ENCODE assay signal across 18 cellular contexts in the genomic region with DNA sequence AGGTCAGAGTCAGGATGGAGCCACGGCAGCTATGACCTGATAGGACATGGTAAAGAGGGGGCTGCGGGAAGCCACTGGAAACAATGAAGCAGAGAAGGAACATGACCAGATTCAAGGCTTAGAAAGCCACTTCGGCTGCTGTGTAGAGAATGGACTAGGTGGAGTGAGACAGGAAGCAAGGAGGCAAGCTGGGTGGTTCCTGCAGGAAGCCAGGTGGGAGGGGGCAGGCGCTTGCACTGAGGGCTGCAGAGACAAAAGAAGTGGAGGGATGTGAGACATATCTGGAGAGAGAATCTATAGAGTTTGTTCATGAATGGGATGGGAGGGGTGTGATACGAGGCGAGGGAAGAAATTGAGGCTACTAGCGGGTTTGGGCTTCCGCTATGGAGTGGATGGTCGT. TPM values are rescaled to one million over a fixed set of nuclear protein-coding genes. Genes with fewer than 3 reads are reported as not detected.
A peak's percentile ranks its signal among the peaks of the same experiment; 100 is the strongest.
DNase-seq lines count a peak whose midpoint lies in the region; ATAC-seq and TF ChIP-seq lines count a peak whose summit lies in the region.
"Had no signal": no experiment of that assay in that cellular context is flagged by ENCODE, and none has a peak within 500 bp of the region (broad histone marks: within the 10 kb centered on the region; RNA-seq: fewer than 3 reads in every experiment).

No MANE protein-coding gene starts in this region.

- peaks cover 0 to 19% of the 10 kb centered on the region in 2 donors for H3K4me1 ChIP-seq in naive thymus-derived CD4-positive, alpha-beta T cell (ENCODE audit: control insufficient read depth in 2 of 2, insufficient read depth in 2 of 2, low read length in 2 of 2)
- H3K4me1 ChIP-seq in thyroid gland, result no peaks in the 10 kb centered on the region

- intact Hi-C loops in activated B cell treated with CpG ODN at 0.5 μM for 24 hours (cut with micrococcal nuclease) (no loop called here), Right ventricle myocardium inferior (cut with DNase I) (no loop called here), thyroid gland (cut with DNase I) (no loop called here)
- intact Hi-C loops in naive thymus-derived CD4-positive, alpha-beta T cell (cut with micrococcal nuclease), result no loop called here

- CTCF ChIA-PET in activated naive CD4-positive, alpha-beta T cell treated with anti-CD3 and anti-CD28 coated beads, Interleukin-2, amount 10 ng/mL, durations not matched to agents 7 days and 5 days (lab: Charles Lee), result interaction anchor here (1.0 kb wide), 2 partner anchors 19 to 27 kb away, joined by 3 read pairs; no protein-coding TSS in a partner anchor
- CTCF ChIA-PET in activated B cell treated with CpG ODN at 0.5 μM for 24 hours (lab: Charles Lee), result interaction anchor here (0.6 kb wide), 1 partner anchor 11 kb away, joined by 4 read pairs; no protein-coding TSS in a partner anchor
- CTCF ChIA-PET in naive thymus-derived CD4-positive, alpha-beta T cell (lab: Charles Lee), result interaction anchor here (0.9 kb wide), 1 partner anchor 19 kb away, joined by 4 read pairs; no protein-coding TSS in a partner anchor

- peaks cover 5% of the 10 kb centered on the region for H3K9me3 ChIP-seq in KOPT-K1 (ENCODE audit: insufficient read depth, low read length, poor library complexity, severe bottlenecking)
- no peaks in the 10 kb centered on the region for H3K9me3 ChIP-seq in naive thymus-derived CD4-positive, alpha-beta T cell (ENCODE audit: control insufficient read depth in 2 of 3, low read length in 3 of 3)
- H3K9me3 ChIP-seq in thyroid gland, result no peaks in the 10 kb centered on the region

- H3K27ac ChIP-seq in KOPT-K1 (ENCODE audit: low read depth, low read length, poor library complexity, severe bottlenecking) (peak overlapping the region; percentile 6), thyroid gland (no peak overlapping the region)
- no peak overlapping the region for H3K27ac ChIP-seq in naive thymus-derived CD4-positive, alpha-beta T cell (ENCODE audit: low read depth, low read length)

- POLR2A ChIA-PET in activated B cell treated with CpG ODN at 0.5 μM for 24 hours (lab: Charles Lee), result no interaction called here
- POLR2A ChIA-PET in naive thymus-derived CD4-positive, alpha-beta T cell (lab: Charles Lee), result interaction anchor here (0.6 kb wide), 1 partner anchor 43 kb away, joined by 3 read pairs; no protein-coding TSS in a partner anchor

- ATAC-seq in activated B cell treated with CpG ODN at 0.5 μM for 24 hours (ENCODE audit: low read depth), result no peak
- peak; percentile 27 for ATAC-seq in naive thymus-derived CD4-positive, alpha-beta T cell
- ATAC-seq in Right ventricle myocardium inferior, result no peak

- peak overlapping the region; percentile 2 for H3K4me3 ChIP-seq in naive thymus-derived CD4-positive, alpha-beta T cell (ENCODE audit: low read length)
- H3K4me3 ChIP-seq in thyroid gland (replicated peaks in 1 of 3) (no peak overlapping the region), H7 (ENCODE audit: insufficient read depth, low read depth, low read length) (no peak overlapping the region)

- H3K9me3 Mint-ChIP-seq in activated naive CD4-positive, alpha-beta T cell treated with anti-CD3 and anti-CD28 coated beads, Interleukin-2, amount 10 ng/mL, durations not matched to agents 7 days and 5 days, result peaks cover 12% of the 10 kb centered on the region
- H3K9me3 Mint-ChIP-seq in activated B cell treated with CpG ODN at 0.5 μM for 24 hours, result no peaks in the 10 kb centered on the region
- peaks cover 0 to 8% (median 0%) of the 10 kb centered on the region in 11 donors for H3K9me3 Mint-ChIP-seq in naive thymus-derived CD4-positive, alpha-beta T cell

- DNase-seq in activated naive CD4-positive, alpha-beta T cell treated with anti-CD3 and anti-CD28 coated beads, Interleukin-2, amount 10 ng/mL, durations not matched to agents 7 days and 5 days, result peak; percentile 38
- DNase-seq in activated naive CD4-positive, alpha-beta T cell treated with anti-CD3 and anti-CD28 coated beads, Interleukin-2, amount 50 U/mL, for 16 hours, result no peak
- DNase-seq in activated B cell treated with CpG ODN at 0.5 μM for 24 hours (no peak), Right ventricle myocardium inferior (ENCODE audit: missing footprints) (no peak), thyroid gland (no peak), H7 (no peak)
- DNase-seq in naive thymus-derived CD4-positive, alpha-beta T cell, result peak in 1 of 9 donors; percentile 22
- DNase-seq: DMS79, HCEC 1CT, MV-4-11, NCI-H1417, NCI-H1930, NCI-H446, NCI-H69, SIG-M5 had no signal

- peaks cover 22% of the 10 kb centered on the region for H3K4me1 Mint-ChIP-seq in activated naive CD4-positive, alpha-beta T cell treated with anti-CD3 and anti-CD28 coated beads, Interleukin-2, amount 10 ng/mL, durations not matched to agents 7 days and 5 days
- peaks cover 9% of the 10 kb centered on the region for H3K4me1 Mint-ChIP-seq in activated B cell treated with CpG ODN at 0.5 μM for 24 hours
- H3K4me1 Mint-ChIP-seq in naive thymus-derived CD4-positive, alpha-beta T cell, result peaks cover 8 to 39% (median 26%) of the 10 kb centered on the region in 7 donors

- WGBS in thyroid gland, 2 donors, result 84 to 85% methylated on average over 9 of the region's 9 CpGs

- peaks cover 14% of the 10 kb centered on the region for H3K27me3 Mint-ChIP-seq in activated naive CD4-positive, alpha-beta T cell treated with anti-CD3 and anti-CD28 coated beads, Interleukin-2, amount 10 ng/mL, durations not matched to agents 7 days and 5 days
- no peaks in the 10 kb centered on the region for H3K27me3 Mint-ChIP-seq in activated B cell treated with CpG ODN at 0.5 μM for 24 hours
- peaks cover 0 to 3% (median 0%) of the 10 kb centered on the region in 5 donors for H3K27me3 Mint-ChIP-seq in naive thymus-derived CD4-positive, alpha-beta T cell

- H3K27ac Mint-ChIP-seq in activated naive CD4-positive, alpha-beta T cell treated with anti-CD3 and anti-CD28 coated beads, Interleukin-2, amount 10 ng/mL, durations not matched to agents 7 days and 5 days, result no peak overlapping the region
- peak overlapping the region; percentile 5 for H3K27ac Mint-ChIP-seq in activated B cell treated with CpG ODN at 0.5 μM for 24 hours
- peak overlapping the region in 7 of 9 donors; percentile 2 to 82 (median 55) for H3K27ac Mint-ChIP-seq in naive thymus-derived CD4-positive, alpha-beta T cell
- H3K27ac Mint-ChIP-seq: B cell had no signal

- no peak overlapping the region for H3K4me3 Mint-ChIP-seq in activated naive CD4-positive, alpha-beta T cell treated with anti-CD3 and anti-CD28 coated beads, Interleukin-2, amount 10 ng/mL, durations not matched to agents 7 days and 5 days
- H3K4me3 Mint-ChIP-seq in activated B cell treated with CpG ODN at 0.5 μM for 24 hours, result no peak overlapping the region
- peak overlapping the region in 9 of 10 donors; percentile 9 to 73 (median 49) for H3K4me3 Mint-ChIP-seq in naive thymus-derived CD4-positive, alpha-beta T cell
- H3K4me3 Mint-ChIP-seq: B cell had no signal

- no peak for TF ChIP-seq POLR2A in thyroid gland (IDR thresholded peaks at IDR 0.05)

- H3K36me3 ChIP-seq in KOPT-K1 (ENCODE audit: insufficient read depth, low read length) (no peaks in the 10 kb centered on the region), thyroid gland (no peaks in the 10 kb centered on the region), H7 (replicated peaks; ENCODE audit: control insufficient read depth, insufficient read depth, low read length) (no peaks in the 10 kb centered on the region)
- H3K36me3 ChIP-seq in naive thymus-derived CD4-positive, alpha-beta T cell (ENCODE audit: control insufficient read depth in 2 of 3, insufficient read depth in 3 of 3, low read length in 3 of 3), result no peaks in the 10 kb centered on the region

- peaks cover 4% of the 10 kb centered on the region for H3K36me3 Mint-ChIP-seq in activated naive CD4-positive, alpha-beta T cell treated with anti-CD3 and anti-CD28 coated beads, Interleukin-2, amount 10 ng/mL, durations not matched to agents 7 days and 5 days
- H3K36me3 Mint-ChIP-seq in activated B cell treated with CpG ODN at 0.5 μM for 24 hours (ENCODE audit: low read depth), result no peaks in the 10 kb centered on the region
- H3K36me3 Mint-ChIP-seq in naive thymus-derived CD4-positive, alpha-beta T cell, result peaks cover 0 to 5% (median 0%) of the 10 kb centered on the region in 5 donors
- H3K36me3 Mint-ChIP-seq: CD8-positive, alpha-beta memory T cell had no signal

- no peak for TF ChIP-seq CTCF in activated B cell treated with CpG ODN at 0.5 μM for 24 hours (IDR thresholded peaks at IDR 0.05)
- no peak for TF ChIP-seq CTCF in thyroid gland (IDR thresholded peaks at IDR 0.05)

- H3K27me3 ChIP-seq in naive thymus-derived CD4-positive, alpha-beta T cell (ENCODE audit: control insufficient read depth in 2 of 2, insufficient read depth in 2 of 2, low read length in 2 of 2), result no peaks in the 10 kb centered on the region
- no peaks in the 10 kb centered on the region for H3K27me3 ChIP-seq in thyroid gland
- no peaks in the 10 kb centered on the region for H3K27me3 ChIP-seq in H7 (ENCODE audit: control insufficient read depth, insufficient read depth, low read length)

RNA-seq across cellular contexts. Expression of a gene that starts 19.0 kb away (rescaled TPM):
- 17.4 and 18.1 TPM in 2 replicates for total RNA-seq in activated B cell treated with CpG ODN at 0.5 μM for 24 hours
- total RNA-seq in naive thymus-derived CD4-positive, alpha-beta T cell, result 1 to 10 TPM in 3 of 5 experiments, under 1 TPM in 2; 0.79 to 3.5 (median 2.1) TPM
- 1 to 10 TPM in 1 of 2 donors, under 1 TPM in 1; 0.19 to 1.1 TPM for polyA plus RNA-seq in naive thymus-derived CD4-positive, alpha-beta T cell
- total RNA-seq in Right ventricle myocardium inferior, result 2.9 TPM
- 1 to 10 TPM; 3.9 to 6.4 (median 5.6) TPM for total RNA-seq in thyroid gland
- total RNA-seq in H7 (2014; rRNA removed; shearing (Covaris generic)), result 32.0 and 36.5 TPM in 2 replicates

RNA-seq across cellular contexts. Expression of a gene that starts 36.5 kb away (rescaled TPM):
- 42.4 and 57.2 TPM in 2 replicates for total RNA-seq in activated B cell treated with CpG ODN at 0.5 μM for 24 hours
- 10 to 100 TPM; 21.0 to 42.7 (median 23.3) TPM for total RNA-seq in naive thymus-derived CD4-positive, alpha-beta T cell
- 10 to 100 TPM; 41.8 to 56.8 TPM for polyA plus RNA-seq in naive thymus-derived CD4-positive, alpha-beta T cell
- 35.2 TPM for total RNA-seq in Right ventricle myocardium inferior
- total RNA-seq in thyroid gland, result 10 to 100 TPM; 32.9 to 49.3 (median 48.2) TPM
- total RNA-seq in H7 (2014; rRNA removed; shearing (Covaris generic)), result 38.2 and 51.3 TPM in 2 replicates

RNA-seq across cellular contexts. Expression of a gene that starts 59.3 kb away (rescaled TPM):
- 175 and 180 TPM in 2 replicates for total RNA-seq in activated B cell treated with CpG ODN at 0.5 μM for 24 hours
- 100 to 1,000 TPM in 1 of 5 experiments, 10 to 100 TPM in 4; 50.5 to 149 (median 70.5) TPM for total RNA-seq in naive thymus-derived CD4-positive, alpha-beta T cell
- 100 to 1,000 TPM; 226 to 231 TPM for polyA plus RNA-seq in naive thymus-derived CD4-positive, alpha-beta T cell
- total RNA-seq in Right ventricle myocardium inferior, result 79.8 TPM
- total RNA-seq in thyroid gland, result 100 to 1,000 TPM; 109 to 257 (median 177) TPM
- 254 and 275 TPM in 2 replicates for total RNA-seq in H7 (2014; rRNA removed; shearing (Covaris generic))

Comparison
In these comparisons a context has a peak if more than half of its experiments do, and no peak if none do; other contexts are left out.
1. H3K4me3 Mint-ChIP-seq: peak in naive thymus-derived CD4-positive, alpha-beta T cell (9 of 10); none in activated naive CD4-positive, alpha-beta T cell treated with anti-CD3 and anti-CD28 coated beads, Interleukin-2, amount 10 ng/mL, durations not matched to agents 7 days and 5 days (single experiment) and activated B cell treated with CpG ODN at 0.5 μM for 24 hours (single experiment).